Comparison of ENCODE assay signal across 31 cellular contexts in the genomic region with DNA sequence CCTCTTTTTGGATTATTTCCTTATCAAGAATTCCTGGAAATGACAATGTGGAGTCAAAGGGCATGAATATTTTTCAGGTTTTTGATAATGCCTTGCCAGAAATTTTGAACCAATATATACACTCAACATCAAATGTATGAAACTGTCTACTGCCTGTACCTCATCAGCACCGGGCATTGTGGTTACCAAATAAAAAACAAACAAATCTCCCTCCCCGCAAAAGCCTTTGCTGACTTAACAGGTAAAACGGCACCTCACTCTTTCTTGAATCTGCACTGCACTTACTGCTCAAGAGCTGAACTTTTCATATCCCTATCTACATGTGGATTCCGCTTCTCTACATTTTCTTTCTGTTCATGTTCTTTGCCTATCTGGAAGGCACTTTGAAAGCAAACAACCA.
"Had no signal": no experiment of that assay in that cellular context is flagged by ENCODE, and none has a peak within 500 bp of the region (broad histone marks: within the 10 kb centered on the region; RNA-seq: fewer than 3 reads in every experiment).

No MANE protein-coding gene starts in this region.

- H3K4me1 Mint-ChIP-seq: natural killer cell; stimulated activated naive B cell treated with anti-CD40 and anti-IgM and Interleukin-4, amounts not matched to agents 10 μg/mL and 1 μg/mL and 100 μg/mL, for 72 hours had no signal

- H3K4me3 Mint-ChIP-seq: mesothelial cell of epicardium; naive B cell; natural killer cell; nephron progenitor cell; neural progenitor cell; stimulated activated naive B cell treated with anti-CD40 and anti-IgM and Interleukin-4, amounts not matched to agents 10 μg/mL and 1 μg/mL and 100 μg/mL, for 72 hours had no signal

- H3K9ac ChIP-seq: neural progenitor cell, parathyroid adenoma had no signal

- H3K4me1 ChIP-seq: parathyroid adenoma, right lobe of liver had no signal

- H2AFZ ChIP-seq: neural progenitor cell, parathyroid adenoma had no signal

- H3K27me3 Mint-ChIP-seq: progenitor cell of endocrine pancreas; stimulated activated naive B cell treated with anti-CD40 and anti-IgM and Interleukin-4, amounts not matched to agents 10 μg/mL and 1 μg/mL and 100 μg/mL, for 72 hours had no signal

- H3K4me2 ChIP-seq: neural progenitor cell had no signal

- ATAC-seq: left cardiac atrium; left lobe of liver; left ventricle myocardium superior; lower lobe of right lung; natural killer cell; stimulated activated naive B cell treated with anti-CD40 and anti-IgM and Interleukin-4, amounts not matched to agents 10 μg/mL and 1 μg/mL and 100 μg/mL, for 72 hours; stimulated activated naive CD8-positive, alpha-beta T cell treated with anti-CD3 and anti-CD28 coated beads, Interleukin-15, Interleukin-2, amounts not matched to agents 100 U/mL and 50 U/mL, for 24 hours; upper lobe of right lung had no signal

- H3K36me3 Mint-ChIP-seq: mesothelial cell of epicardium; naive B cell; natural killer cell; neural progenitor cell; stimulated activated naive B cell treated with anti-CD40 and anti-IgM and Interleukin-4, amounts not matched to agents 10 μg/mL and 1 μg/mL and 100 μg/mL, for 72 hours had no signal

- DNase-seq: hypothalamus; kidney glomerular epithelial cell; left cardiac atrium; left ventricle myocardium superior; lower lobe of right lung; mammary epithelial cell; mesenchymal stem cell; naive B cell; natural killer cell; nephron progenitor cell; occipital lobe; right lobe of liver; stimulated activated CD4-positive, alpha-beta T cell treated with anti-CD3 and anti-CD28 coated beads, Interleukin-12 subunit alpha, Interleukin-12 subunit beta, amount 100 ng/mL, for 4 hours; stimulated activated CD4-positive, alpha-beta T cell treated with anti-CD3 and anti-CD28 coated beads, Interleukin-15, amount 100 ng/mL, for 24 hours; stimulated activated CD4-positive, alpha-beta T cell treated with anti-CD3 and anti-CD28 coated beads, Interleukin-2, amount 100 ng/mL, for 24 hours; stimulated activated CD4-positive, alpha-beta T cell treated with anti-CD3 and anti-CD28 coated beads, Interleukin-4, amount 100 ng/mL, for 1 hour; stimulated activated naive B cell treated with anti-CD40 and anti-IgM and Interleukin-4, amounts not matched to agents 10 μg/mL and 1 μg/mL and 100 μg/mL, for 72 hours; stimulated activated naive CD8-positive, alpha-beta T cell treated with anti-CD3 and anti-CD28 coated beads, Interleukin-15, Interleukin-2, amounts not matched to agents 100 U/mL and 50 U/mL, for 24 hours; stomach; tibial artery; trophoblast cell; upper lobe of right lung had no signal

- H3K36me3 ChIP-seq: lower lobe of right lung, neural progenitor cell, neutrophil, right atrium auricular region, right lobe of liver, stomach, suprapubic skin, thoracic aorta, tibial artery, upper lobe of right lung had no signal

- H3K9me3 ChIP-seq: lower lobe of right lung, neutrophil, right atrium auricular region, right lobe of liver, stomach, suprapubic skin, thoracic aorta, tibial artery, upper lobe of right lung had no signal

- H3K4me3 ChIP-seq: lower lobe of right lung, neural progenitor cell, right atrium auricular region, right lobe of liver, stomach, suprapubic skin, thoracic aorta, tibial artery, upper lobe of right lung had no signal

- H3K27ac ChIP-seq: lower lobe of right lung, neural progenitor cell, neutrophil, parathyroid adenoma, right atrium auricular region, right lobe of liver, stomach, suprapubic skin, thoracic aorta, tibial artery, upper lobe of right lung had no signal

- H3K27me3 ChIP-seq: neural progenitor cell, neutrophil, right atrium auricular region, right lobe of liver, stomach, suprapubic skin, tibial artery, upper lobe of right lung had no signal

- H3K79me2 ChIP-seq: parathyroid adenoma had no signal

- H3K27ac Mint-ChIP-seq: mesothelial cell of epicardium; naive B cell; natural killer cell; nephron progenitor cell; neural progenitor cell; progenitor cell of endocrine pancreas; stimulated activated naive B cell treated with anti-CD40 and anti-IgM and Interleukin-4, amounts not matched to agents 10 μg/mL and 1 μg/mL and 100 μg/mL, for 72 hours had no signal

- H3K9me3 Mint-ChIP-seq: mesothelial cell of epicardium; nephron progenitor cell; neural progenitor cell; stimulated activated naive B cell treated with anti-CD40 and anti-IgM and Interleukin-4, amounts not matched to agents 10 μg/mL and 1 μg/mL and 100 μg/mL, for 72 hours had no signal
